ENCODE assay signal across 30 cellular contexts in genomic region chr16:65384441-65384840, GRCh38.
"Had no signal": no experiment of that assay in that cellular context is flagged by ENCODE, and none has a peak within 500 bp of the region (broad histone marks: within the 10 kb centered on the region; RNA-seq: fewer than 3 reads in every experiment).

No MANE protein-coding gene starts in this region.

- H3K27ac ChIP-seq: gastrocnemius medialis, parathyroid adenoma, psoas muscle, sigmoid colon, thoracic aorta had no signal

- H3K27ac Mint-ChIP-seq: activated CD4-positive, alpha-beta memory T cell treated with anti-CD3 and anti-CD28 coated beads, Interleukin-2, amount 10 ng/mL, durations not matched to agents 7 days and 5 days; activated CD4-positive, alpha-beta T cell treated with anti-CD3 and anti-CD28 coated beads, Interleukin-2, amount 10 ng/mL, durations not matched to agents 7 days and 5 days; activated T-helper 17 cell treated with anti-CD3 and anti-CD28 coated beads, Interleukin-2, amount 50 U/mL, for 72 hours; effector memory CD8-positive, alpha-beta T cell; naive thymus-derived CD8-positive, alpha-beta T cell; stimulated activated effector memory CD8-positive, alpha-beta T cell treated with anti-CD3 and anti-CD28 coated beads, Interleukin-12 subunit alpha, Interleukin-12 subunit beta, amount 100 ng/mL, for 72 hours; stimulated activated naive CD8-positive, alpha-beta T cell treated with anti-CD3 and anti-CD28 coated beads, Interleukin-15, Interleukin-2, amounts not matched to agents 100 ng/mL and 50 ng/mL, for 24 hours; WTC11 had no signal

- H3K36me3 ChIP-seq: gastrocnemius medialis, sigmoid colon, thoracic aorta had no signal

- H3K27me3 ChIP-seq: gastrocnemius medialis had no signal

- H3K4me3 ChIP-seq: gastrocnemius medialis, psoas muscle, sigmoid colon, thoracic aorta had no signal

- H3K4me3 Mint-ChIP-seq: activated CD4-positive, alpha-beta memory T cell treated with anti-CD3 and anti-CD28 coated beads, Interleukin-2, amount 10 ng/mL, durations not matched to agents 7 days and 5 days; activated CD4-positive, alpha-beta T cell treated with anti-CD3 and anti-CD28 coated beads, Interleukin-2, amount 10 ng/mL, durations not matched to agents 7 days and 5 days; activated T-cell treated with anti-CD3 and anti-CD28 coated beads, Interleukin-2, amount 50 U/mL, for 4 hours; activated T-helper 17 cell treated with anti-CD3 and anti-CD28 coated beads, Interleukin-2, amount 50 U/mL, for 72 hours; effector memory CD8-positive, alpha-beta T cell; naive thymus-derived CD8-positive, alpha-beta T cell; neural crest cell; stimulated activated effector memory CD8-positive, alpha-beta T cell treated with anti-CD3 and anti-CD28 coated beads, Interleukin-12 subunit alpha, Interleukin-12 subunit beta, amount 100 ng/mL, for 72 hours; stimulated activated naive CD8-positive, alpha-beta T cell treated with anti-CD3 and anti-CD28 coated beads, Interleukin-15, Interleukin-2, amounts not matched to agents 100 ng/mL and 50 ng/mL, for 24 hours; WTC11 had no signal

- DNase-seq: activated CD4-positive, alpha-beta memory T cell treated with anti-CD3 and anti-CD28 coated beads, Interleukin-2, amount 10 ng/mL, durations not matched to agents 7 days and 5 days; activated CD4-positive, alpha-beta T cell treated with anti-CD3 and anti-CD28 coated beads for 1 hour; activated CD4-positive, alpha-beta T cell treated with anti-CD3 and anti-CD28 coated beads, Interleukin-2, amount 10 ng/mL, durations not matched to agents 7 days and 5 days; activated gamma-delta T cell treated with Interleukin-2 at 50 U/mL for 16 hours; activated naive CD4-positive, alpha-beta T cell treated with anti-CD3 and anti-CD28 coated beads, Interleukin-2, amount 50 U/mL, for 16 hours; activated T-cell treated with anti-CD3 and anti-CD28 coated beads, Interleukin-2, amount 50 U/mL, for 4 hours; amygdala; caudate nucleus; cortex of kidney; effector memory CD8-positive, alpha-beta T cell; gastrocnemius medialis; glutamatergic neuron; left cardiac atrium; mammary epithelial cell; naive thymus-derived CD8-positive, alpha-beta T cell; nucleus accumbens; psoas muscle; sigmoid colon; small intestine; stimulated activated CD4-positive, alpha-beta T cell treated with anti-CD3 and anti-CD28 coated beads, Interleukin-4, amount 100 ng/mL, for 24 hours; T-helper 2 cell; trophoblast cell had no signal

- H3K9me3 Mint-ChIP-seq: activated CD4-positive, alpha-beta T cell treated with anti-CD3 and anti-CD28 coated beads, Interleukin-2, amount 10 ng/mL, durations not matched to agents 7 days and 5 days had no signal

- H3K36me3 Mint-ChIP-seq: stimulated activated effector memory CD8-positive, alpha-beta T cell treated with anti-CD3 and anti-CD28 coated beads, Interleukin-12 subunit alpha, Interleukin-12 subunit beta, amount 100 ng/mL, for 72 hours had no signal

- H2AFZ ChIP-seq: parathyroid adenoma had no signal

- H3K4me1 ChIP-seq: gastrocnemius medialis, parathyroid adenoma, psoas muscle, sigmoid colon had no signal

- ATAC-seq: activated T-cell treated with anti-CD3 and anti-CD28 coated beads, Interleukin-2, amount 50 U/mL, for 4 hours; activated T-helper 17 cell treated with anti-CD3 and anti-CD28 coated beads, Interleukin-2, amount 50 U/mL, for 72 hours; effector memory CD8-positive, alpha-beta T cell; esophagus mucosa; gastrocnemius medialis; left cardiac atrium; naive thymus-derived CD8-positive, alpha-beta T cell; psoas muscle; stimulated activated effector memory CD8-positive, alpha-beta T cell treated with anti-CD3 and anti-CD28 coated beads, Interleukin-12 subunit alpha, Interleukin-12 subunit beta, amount 100 ng/mL, for 72 hours; WTC11 had no signal

- H3K4me1 Mint-ChIP-seq: activated CD4-positive, alpha-beta memory T cell treated with anti-CD3 and anti-CD28 coated beads, Interleukin-2, amount 10 ng/mL, durations not matched to agents 7 days and 5 days; activated CD4-positive, alpha-beta T cell treated with anti-CD3 and anti-CD28 coated beads, Interleukin-2, amount 10 ng/mL, durations not matched to agents 7 days and 5 days; activated T-helper 17 cell treated with anti-CD3 and anti-CD28 coated beads, Interleukin-2, amount 50 U/mL, for 72 hours; naive thymus-derived CD8-positive, alpha-beta T cell; stimulated activated effector memory CD8-positive, alpha-beta T cell treated with anti-CD3 and anti-CD28 coated beads, Interleukin-12 subunit alpha, Interleukin-12 subunit beta, amount 100 ng/mL, for 72 hours; WTC11 had no signal

- H3K27me3 Mint-ChIP-seq: activated CD4-positive, alpha-beta memory T cell treated with anti-CD3 and anti-CD28 coated beads, Interleukin-2, amount 10 ng/mL, durations not matched to agents 7 days and 5 days; activated CD4-positive, alpha-beta T cell treated with anti-CD3 and anti-CD28 coated beads, Interleukin-2, amount 10 ng/mL, durations not matched to agents 7 days and 5 days; activated T-helper 17 cell treated with anti-CD3 and anti-CD28 coated beads, Interleukin-2, amount 50 U/mL, for 72 hours; effector memory CD8-positive, alpha-beta T cell; naive thymus-derived CD8-positive, alpha-beta T cell; stimulated activated naive CD8-positive, alpha-beta T cell treated with anti-CD3 and anti-CD28 coated beads, Interleukin-15, Interleukin-2, amounts not matched to agents 100 ng/mL and 50 ng/mL, for 24 hours had no signal

- H3K9ac ChIP-seq: parathyroid adenoma had no signal

- H3K9me3 ChIP-seq: gastrocnemius medialis, psoas muscle, thoracic aorta had no signal
